In the genomic region with DNA sequence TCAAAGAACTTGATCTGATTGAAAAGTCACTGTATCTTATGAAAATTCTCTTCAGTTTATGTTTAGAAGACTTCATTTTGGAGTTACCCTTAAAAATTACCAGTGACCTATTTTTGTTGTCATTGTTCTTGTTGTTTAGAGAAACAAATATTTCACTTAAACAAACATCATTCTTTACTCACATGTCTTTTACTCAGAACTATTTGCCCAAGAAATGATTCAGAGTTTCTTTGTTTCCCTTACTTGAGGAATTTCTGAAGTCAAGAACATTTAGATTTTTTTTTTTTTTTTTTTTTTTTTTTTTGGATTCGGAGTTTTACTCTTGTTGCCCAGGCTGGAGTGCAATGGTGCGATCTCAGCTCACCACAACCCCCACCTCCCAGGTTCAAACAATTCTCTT, we compare ENCODE assay signal across 25 cellular contexts.
"Had no signal": no experiment of that assay in that cellular context is flagged by ENCODE, and none has a peak within 500 bp of the region (broad histone marks: within the 10 kb centered on the region; RNA-seq: fewer than 3 reads in every experiment).

No MANE protein-coding gene starts in this region.

- H3K4me1 ChIP-seq: adrenal gland, right lobe of liver, upper lobe of right lung had no signal

- H3K27ac ChIP-seq: adrenal gland, esophagus squamous epithelium, heart right ventricle, left lung, right lobe of liver, skin epidermis, upper lobe of right lung had no signal

- H3K9me3 ChIP-seq: adrenal gland, esophagus squamous epithelium, heart right ventricle, left lung, right lobe of liver, upper lobe of right lung had no signal

- H3K4me3 ChIP-seq: adrenal gland, esophagus squamous epithelium, heart right ventricle, left lung, lung, right lobe of liver, skin epidermis, upper lobe of right lung had no signal

- H3K36me3 ChIP-seq: adrenal gland, esophagus squamous epithelium, heart right ventricle, left lung, right lobe of liver, upper lobe of right lung had no signal

- DNase-seq: activated CD4-positive, alpha-beta T cell treated with anti-CD3 and anti-CD28 coated beads for 36 hours; activated CD4-positive, CD25-positive, alpha-beta regulatory T cell; activated CD8-positive, alpha-beta T cell treated with anti-CD3 and anti-CD28 coated beads, Interleukin-2, amount 10 ng/mL, durations not matched to agents 7 days and 5 days; activated naive CD4-positive, alpha-beta T cell; activated T-cell treated with anti-CD3 and anti-CD28 coated beads for 4 hours; activated T-cell treated with anti-CD3 and anti-CD28 coated beads, Interleukin-2, amount 50 U/mL, for 72 hours; adrenal gland; aorta; cortex of kidney; effector memory CD8-positive, alpha-beta T cell; esophagus squamous epithelium; foreskin fibroblast; heart right ventricle; kidney glomerular epithelial cell; left lung; posterior cingulate gyrus; right lobe of liver; stimulated activated CD4-positive, alpha-beta T cell treated with anti-CD3 and anti-CD28 coated beads, Interleukin-12 subunit alpha, Interleukin-12 subunit beta, amount 100 ng/mL, for 4 hours; stimulated activated CD4-positive, alpha-beta T cell treated with anti-CD3 and anti-CD28 coated beads, Interleukin-4, amount 100 ng/mL, for 24 hours; stimulated activated naive CD8-positive, alpha-beta T cell treated with anti-CD3 and anti-CD28 coated beads, Interleukin-15, amount 100 ng/mL, for 72 hours; substantia nigra; upper lobe of right lung had no signal

- ATAC-seq: activated CD4-positive, alpha-beta T cell treated with anti-CD3 and anti-CD28 coated beads for 36 hours; activated CD8-positive, alpha-beta T cell treated with anti-CD3 and anti-CD28 coated beads, Interleukin-2, amount 10 ng/mL, durations not matched to agents 7 days and 5 days; activated T-cell treated with anti-CD3 and anti-CD28 coated beads, Interleukin-2, amount 50 U/mL, for 72 hours; effector memory CD8-positive, alpha-beta T cell; heart right ventricle; left lung; right lobe of liver; stimulated activated effector memory CD8-positive, alpha-beta T cell treated with anti-CD3 and anti-CD28 coated beads, Interleukin-12 subunit alpha, Interleukin-12 subunit beta, amount 100 ng/mL, for 72 hours; stimulated activated naive CD8-positive, alpha-beta T cell treated with anti-CD3 and anti-CD28 coated beads, Interleukin-15, amount 100 ng/mL, for 72 hours; upper lobe of right lung had no signal

- H3K27me3 ChIP-seq: adrenal gland, esophagus squamous epithelium, heart right ventricle, left lung, right lobe of liver, upper lobe of right lung had no signal
